Comparison of ENCODE assay signal across 33 cellular contexts in genomic region chr9:27514551-27514950, GRCh38. TPM values are rescaled to one million over a fixed set of nuclear protein-coding genes. Genes with fewer than 3 reads are reported as not detected.
"Had no signal": no experiment of that assay in that cellular context is flagged by ENCODE, and none has a peak within 500 bp of the region (broad histone marks: within the 10 kb centered on the region; RNA-seq: fewer than 3 reads in every experiment).

No MANE protein-coding gene starts in this region.

- H3K9me3 ChIP-seq: breast epithelium, esophagus squamous epithelium, tibial nerve had no signal

- H3K27ac ChIP-seq: breast epithelium, epithelial cell of prostate, esophagus squamous epithelium, tibial nerve had no signal

- ATAC-seq: activated T-cell treated with anti-CD3 and anti-CD28 coated beads, Interleukin-2, amount 50 U/mL, for 4 hours; activated T-helper 17 cell treated with anti-CD3 and anti-CD28 coated beads, Interleukin-2, amount 50 U/mL, for 72 hours; sciatic nerve; stimulated activated effector memory CD8-positive, alpha-beta T cell treated with anti-CD3 and anti-CD28 coated beads, Interleukin-12 subunit alpha, Interleukin-12 subunit beta, amount 100 ng/mL, for 72 hours; T-helper 17 cell had no signal

- DNase-seq: activated CD4-positive, alpha-beta memory T cell treated with anti-CD3 and anti-CD28 coated beads, Interleukin-2, amount 10 ng/mL, durations not matched to agents 7 days and 5 days; activated CD4-positive, alpha-beta T cell treated with anti-CD3 and anti-CD28 coated beads, Interleukin-2, amount 10 ng/mL, durations not matched to agents 7 days and 5 days; activated CD4-positive, CD25-positive, alpha-beta regulatory T cell treated with anti-CD3 and anti-CD28 coated beads, Interleukin-2, amount 50 U/mL, for 72 hours; activated gamma-delta T cell treated with Interleukin-2 at 50 U/mL for 16 hours; activated naive CD4-positive, alpha-beta T cell treated with anti-CD3 and anti-CD28 coated beads, Interleukin-2, amount 50 U/mL, for 16 hours; activated T-cell treated with anti-CD3 and anti-CD28 coated beads, Interleukin-2, amount 50 U/mL, for 4 hours; amniotic stem cell; effector CD8-positive, alpha-beta T cell; esophagus squamous epithelium; glutamatergic neuron; hippocampal formation; kidney; mesendoderm; small intestine; stimulated activated CD4-positive, alpha-beta T cell treated with anti-CD3 and anti-CD28 coated beads, Interleukin-4, amount 100 ng/mL, for 24 hours; T-helper 17 cell; T1000 had no signal

- H3K4me1 ChIP-seq: breast epithelium had no signal

- H3K4me3 ChIP-seq: breast epithelium, esophagus squamous epithelium, lung, tibial nerve had no signal

- FAIRE-seq: astrocyte, colon, endometrium, frontal cortex, kidney, small intestine had no signal

- H3K36me3 ChIP-seq: breast epithelium, esophagus squamous epithelium, tibial nerve had no signal

- H3K27me3 ChIP-seq: breast epithelium, esophagus squamous epithelium, tibial nerve had no signal

RNA-seq across cellular contexts. Expression of gene IFNK, which starts 9.5 kb away (rescaled TPM):
- total RNA-seq: activated CD4-positive, alpha-beta memory T cell treated with anti-CD3 and anti-CD28 coated beads, Interleukin-2, amount 10 ng/mL, durations not matched to agents 7 days and 5 days; activated CD4-positive, alpha-beta T cell treated with anti-CD3 and anti-CD28 coated beads, Interleukin-2, amount 10 ng/mL, durations not matched to agents 7 days and 5 days; activated T-cell treated with anti-CD3 and anti-CD28 coated beads, Interleukin-2, amount 50 U/mL, for 4 hours; activated T-helper 17 cell treated with anti-CD3 and anti-CD28 coated beads, Interleukin-2, amount 50 U/mL, for 72 hours; astrocyte; breast epithelium; dermis microvascular lymphatic vessel endothelial cell; esophagus squamous epithelium; frontal cortex; kidney; lung; mononuclear cell; osteoblast; posterior vena cava; sciatic nerve; T-helper 17 cell; tibial nerve; urinary bladder had no signal
- polyA plus RNA-seq: lung, small intestine, urinary bladder had no signal
